ENCODE assay signal across 1 cellular context in genomic region chr5:83527722-83528438, GRCh38.
TF ChIP-seq lines count a peak whose summit lies in the region.

No MANE protein-coding gene starts in this region.

TF ChIP-seq in HEK293, 187 proteins besides CTCF, POLR2A, EP300 and RAD21 (continued from another document):
- TF ChIP-seq, protein P1, sequence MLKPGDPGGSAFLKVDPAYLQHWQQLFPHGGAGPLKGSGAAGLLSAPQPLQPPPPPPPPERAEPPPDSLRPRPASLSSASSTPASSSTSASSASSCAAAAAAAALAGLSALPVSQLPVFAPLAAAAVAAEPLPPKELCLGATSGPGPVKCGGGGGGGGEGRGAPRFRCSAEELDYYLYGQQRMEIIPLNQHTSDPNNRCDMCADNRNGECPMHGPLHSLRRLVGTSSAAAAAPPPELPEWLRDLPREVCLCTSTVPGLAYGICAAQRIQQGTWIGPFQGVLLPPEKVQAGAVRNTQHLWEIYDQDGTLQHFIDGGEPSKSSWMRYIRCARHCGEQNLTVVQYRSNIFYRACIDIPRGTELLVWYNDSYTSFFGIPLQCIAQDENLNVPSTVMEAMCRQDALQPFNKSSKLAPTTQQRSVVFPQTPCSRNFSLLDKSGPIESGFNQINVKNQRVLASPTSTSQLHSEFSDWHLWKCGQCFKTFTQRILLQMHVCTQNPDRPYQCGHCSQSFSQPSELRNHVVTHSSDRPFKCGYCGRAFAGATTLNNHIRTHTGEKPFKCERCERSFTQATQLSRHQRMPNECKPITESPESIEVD (tag by site-specific recombination; IDR thresholded peaks at IDR 0.05), result no peak
- no peak for TF ChIP-seq ZNF664 (tag by site-specific recombination; IDR thresholded peaks at IDR 0.05)
- TF ChIP-seq ZEB2 (tag by site-specific recombination; IDR thresholded peaks at IDR 0.05), result 0 out of 2 replicates have a peak, but pooled peaks have one; percentile 15
- peak; percentile 48; the same call in 1 of the 2 replicates for TF ChIP-seq ZNF518A (tag by site-specific recombination; conservative IDR thresholded peaks at IDR 0.05; ENCODE audit: low read depth)
- no peak for TF ChIP-seq SP3 (tag by site-specific recombination; IDR thresholded peaks at IDR 0.05)
- TF ChIP-seq ZNF580 (tag by site-specific recombination; IDR thresholded peaks at IDR 0.05), result peak; percentile 57; the same call in 1 of the 2 replicates
- TF ChIP-seq RBAK (tag by site-specific recombination; IDR thresholded peaks at IDR 0.05), result no peak
- TF ChIP-seq ZNF18 (tag by site-specific recombination; IDR thresholded peaks at IDR 0.05), result no peak
TF ChIP-seq in HEK293: peak in this region for 13.
